Comparison of ENCODE assay signal across 13 cellular contexts in the genomic region with DNA sequence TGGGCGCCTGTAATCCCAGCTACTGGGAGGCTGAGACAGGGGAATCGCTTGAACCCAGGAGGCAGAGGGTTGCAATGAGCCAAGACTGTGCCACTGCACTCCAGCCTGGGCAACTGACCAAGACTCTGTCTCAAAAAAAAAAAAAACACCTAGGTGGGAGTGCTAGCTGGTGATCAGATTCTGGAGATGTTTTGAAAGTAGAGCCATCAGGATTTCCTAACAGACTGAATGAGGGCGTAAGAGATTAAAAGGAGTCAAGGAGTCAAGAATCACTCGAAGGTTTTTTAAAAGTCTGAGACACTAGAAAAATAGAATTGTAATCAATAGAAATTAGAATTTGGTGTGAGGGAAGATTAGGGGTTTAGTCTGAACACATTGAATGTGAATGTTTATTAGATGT.
DNase-seq lines count a peak whose midpoint lies in the region; ATAC-seq and TF ChIP-seq lines count a peak whose summit lies in the region.
"Had no signal": no experiment of that assay in that cellular context is flagged by ENCODE, and none has a peak within 500 bp of the region (broad histone marks: within the 10 kb centered on the region; RNA-seq: fewer than 3 reads in every experiment).

No MANE protein-coding gene starts in this region.

- H3K36me3 ChIP-seq in heart left ventricle (no peaks in the 10 kb centered on the region), left ventricle myocardium inferior (no peaks in the 10 kb centered on the region), parathyroid adenoma (ENCODE audit: control insufficient read depth, insufficient read depth, low read length) (no peaks in the 10 kb centered on the region)
- H3K36me3 ChIP-seq: cardiac muscle cell had no signal

- no peaks in the 10 kb centered on the region for H3K9me3 ChIP-seq in heart left ventricle
- H3K9me3 ChIP-seq in left ventricle myocardium inferior (replicated peaks): no peaks in the 10 kb centered on the region
- no peaks in the 10 kb centered on the region for H3K9me3 ChIP-seq in parathyroid adenoma (ENCODE audit: control insufficient read depth, low read length)

- ATAC-seq in heart left ventricle: peak in 1 of 4 donors; percentile 16
- ATAC-seq in Right ventricle myocardium inferior: no peak
- ATAC-seq in GM21390 (IDR thresholded peaks at IDR 0.05; ENCODE audit: unreplicated experiment): no peak
- ATAC-seq in GM21360 (IDR thresholded peaks at IDR 0.05; ENCODE audit: unreplicated experiment): no peak

- 85 to 89% (median 88%) methylated on average over 4 of the region's 4 CpGs for WGBS in heart left ventricle, 4 donors

- DNase-seq in heart left ventricle: no peak
- DNase-seq in Right ventricle myocardium inferior (ENCODE audit: missing footprints): no peak
- no peak for DNase-seq in left ventricle myocardium inferior
- no peak for DNase-seq in activated CD8-positive, alpha-beta memory T cell treated with anti-CD3 and anti-CD28 coated beads, Interleukin-2, amount 50 U/mL, for 48 hours
- DNase-seq in erythroblast (lab: John Stamatoyannopoulos, UW): no peak
- DNase-seq: DMS79, NCI-H2171, RPMI8226 had no signal

- TF ChIP-seq CTCF in heart left ventricle (IDR thresholded peaks at IDR 0.05) (no peak), left ventricle myocardium inferior (IDR thresholded peaks at IDR 0.05; ENCODE audit: borderline replicate concordance) (no peak), parathyroid adenoma (IDR thresholded peaks at IDR 0.05) (no peak)

- H3K27ac ChIP-seq in heart left ventricle (peak overlapping the region; percentile 30 to 92 (median 69)), left ventricle myocardium inferior (replicated peaks) (peak overlapping the region; percentile 82), parathyroid adenoma (peak overlapping the region; percentile 89)
- H3K27ac ChIP-seq: cardiac muscle cell, HL-60 had no signal

- intact Hi-C loops in heart left ventricle (cut with DNase I): no loop called here
- intact Hi-C loops in Right ventricle myocardium inferior (cut with DNase I): no loop called here
- intact Hi-C loops in left ventricle myocardium inferior (cut with micrococcal nuclease): no loop called here

- peak overlapping the region; percentile 66 for H2AFZ ChIP-seq in parathyroid adenoma

- peaks cover 0 to 23% (median 15%) of the 10 kb centered on the region in 12 donors for H3K4me1 ChIP-seq in heart left ventricle
- H3K4me1 ChIP-seq in left ventricle myocardium inferior: peaks cover 24% of the 10 kb centered on the region
- H3K4me1 ChIP-seq in parathyroid adenoma: peaks cover 17% of the 10 kb centered on the region

- H3K4me2 ChIP-seq in parathyroid adenoma (ENCODE audit: low read length): no peak overlapping the region

- TF ChIP-seq POLR2A in heart left ventricle (IDR thresholded peaks at IDR 0.05) (no peak), erythroblast (IDR thresholded peaks at IDR 0.05; ENCODE audit: low read length) (no peak)

- H3K27me3 ChIP-seq in heart left ventricle (no peaks in the 10 kb centered on the region), left ventricle myocardium inferior (ENCODE audit: low read depth) (no peaks in the 10 kb centered on the region), parathyroid adenoma (ENCODE audit: control insufficient read depth, insufficient read depth, low read length) (no peaks in the 10 kb centered on the region)
- H3K27me3 ChIP-seq: cardiac muscle cell had no signal

- H3K79me2 ChIP-seq in parathyroid adenoma: no peaks in the 10 kb centered on the region

- H3K9ac ChIP-seq in parathyroid adenoma: no peak overlapping the region

- H3K4me3 ChIP-seq in heart left ventricle (no peak overlapping the region), left ventricle myocardium inferior (no peak overlapping the region), parathyroid adenoma (ENCODE audit: low read depth, low read length) (no peak overlapping the region)
- H3K4me3 ChIP-seq: cardiac muscle cell had no signal
